In the genomic region with DNA sequence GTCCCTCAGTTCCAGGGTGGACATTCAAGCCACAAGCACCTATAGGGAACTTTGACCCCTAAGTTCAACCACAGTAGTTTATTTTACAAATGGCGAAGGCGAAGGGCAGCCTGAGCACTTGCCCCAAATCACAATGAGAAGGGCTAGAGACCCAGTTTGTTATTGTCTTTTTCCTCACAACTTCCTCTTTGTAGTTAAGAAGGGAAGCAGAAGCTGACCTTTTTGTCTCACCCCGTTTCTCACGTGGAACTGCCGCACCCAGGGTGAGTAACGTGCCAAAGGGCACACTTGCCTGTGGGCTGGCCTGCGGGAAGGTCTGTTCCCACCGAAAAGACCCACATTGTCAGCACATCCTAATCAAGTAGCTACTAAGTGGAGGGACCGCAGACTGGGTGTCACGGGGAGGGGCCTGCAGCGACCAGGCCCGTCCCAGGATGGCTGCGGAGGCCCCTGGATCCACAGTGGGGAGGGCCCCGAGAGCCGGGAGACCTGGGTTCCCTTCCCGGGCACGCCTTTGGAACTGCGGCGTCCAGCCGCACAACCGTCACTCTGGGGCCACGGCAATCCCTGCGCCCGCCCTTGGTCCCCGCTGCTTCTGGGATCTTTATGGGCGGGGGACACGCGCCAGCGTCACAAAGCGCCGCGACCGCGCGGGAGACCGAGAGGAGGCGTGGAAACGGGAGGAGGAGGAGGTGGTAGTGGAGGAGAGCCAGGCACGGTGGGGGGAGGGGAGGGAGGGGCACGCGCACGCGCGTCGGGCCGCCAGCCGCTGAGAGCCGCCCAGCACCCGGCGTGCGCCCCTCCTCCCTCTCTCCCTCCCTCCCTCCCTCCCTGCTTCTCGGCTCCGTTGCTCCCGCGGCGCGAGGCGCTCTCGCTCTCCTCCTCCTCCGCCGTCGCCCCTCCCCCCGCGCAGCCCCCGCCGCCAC, we compare ENCODE assay signal across 8 cellular contexts.
DNase-seq lines count a peak whose midpoint lies in the region; ATAC-seq and FAIRE-seq lines count a peak whose summit lies in the region.

A gene with protein sequence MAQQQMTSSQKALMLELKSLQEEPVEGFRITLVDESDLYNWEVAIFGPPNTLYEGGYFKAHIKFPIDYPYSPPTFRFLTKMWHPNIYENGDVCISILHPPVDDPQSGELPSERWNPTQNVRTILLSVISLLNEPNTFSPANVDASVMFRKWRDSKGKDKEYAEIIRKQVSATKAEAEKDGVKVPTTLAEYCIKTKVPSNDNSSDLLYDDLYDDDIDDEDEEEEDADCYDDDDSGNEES (plus strand): TSS at position 834 of the 926 bp plus-strand sequence. CDS start 598 bp downstream, outside the sequence.

- no peaks in the 10 kb centered on the region for H3K27me3 Mint-ChIP-seq in memory B cell

- H3K27ac ChIP-seq in effector memory CD4-positive, alpha-beta T cell (ENCODE audit: insufficient read depth, low read length, poor library complexity, severe bottlenecking) = peak within 1 kb of the TSS; percentile 98

- no peaks in the 10 kb centered on the region for H3K36me3 Mint-ChIP-seq in memory B cell

- H3K4me1 Mint-ChIP-seq in memory B cell = peaks cover 35% of the 10 kb centered on the region

- no peaks in the 10 kb centered on the region for H3K27me3 ChIP-seq in effector memory CD4-positive, alpha-beta T cell (replicated peaks; ENCODE audit: control insufficient read depth, insufficient read depth, low read length, poor library complexity, severe bottlenecking)

- H3K27ac Mint-ChIP-seq in memory B cell = peak within 1 kb of the TSS; percentile 98

- no peaks in the 10 kb centered on the region for H3K9me3 Mint-ChIP-seq in memory B cell

- H3K36me3 ChIP-seq in effector memory CD4-positive, alpha-beta T cell (ENCODE audit: control insufficient read depth, insufficient read depth, low read length) = no peaks in the 10 kb centered on the region

- no peak for FAIRE-seq in HTR-8/SVneo (lab: Jason Lieb, UNC)

- peaks cover 22% of the 10 kb centered on the region for H3K4me1 ChIP-seq in effector memory CD4-positive, alpha-beta T cell (ENCODE audit: control insufficient read depth, insufficient read depth, low read length, poor library complexity, severe bottlenecking)

- DNase-seq in COLO668 (lab: John Stamatoyannopoulos, UW; ENCODE audit: unreplicated experiment) = peak; percentile 95
- peak; percentile 88 for DNase-seq in HTR-8/SVneo (ENCODE audit: insufficient read length, low spot score)
- DNase-seq in NOMO-1 treated with DMSO at 0.1 percent for 48 hours (lab: John Stamatoyannopoulos, UW; ENCODE audit: unreplicated experiment) = peak; percentile 98
- DNase-seq in activated CD8-positive, alpha-beta memory T cell treated with anti-CD3 and anti-CD28 coated beads for 4 hours (ENCODE audit: low read depth in 2 of 2) = peak; percentile 86
- peak; percentile 88 to 91 (median 90) for DNase-seq in effector memory CD4-positive, alpha-beta T cell
- DNase-seq in memory B cell (ENCODE audit: low spot score in 2 of 2) = peak; percentile 82 to 86
- DNase-seq in stimulated activated CD8-positive, alpha-beta memory T cell treated with anti-CD3 and anti-CD28 coated beads, Interleukin-12 subunit alpha, Interleukin-12 subunit beta, amount 100 ng/mL, for 24 hours (ENCODE audit: extremely low read depth) = peak; percentile 86

- H3K9me3 ChIP-seq in effector memory CD4-positive, alpha-beta T cell (ENCODE audit: control insufficient read depth, low read length) = no peaks in the 10 kb centered on the region

- peak within 1 kb of the TSS; percentile 94 for H3K4me3 Mint-ChIP-seq in memory B cell

- peak; percentile 50 for ATAC-seq in GM21367 (IDR thresholded peaks at IDR 0.05; ENCODE audit: unreplicated experiment)
- peak; percentile 73 for ATAC-seq in memory B cell (ENCODE audit: low read depth)

- peak within 1 kb of the TSS; percentile 93 for H3K4me3 ChIP-seq in effector memory CD4-positive, alpha-beta T cell (ENCODE audit: insufficient read depth, low read depth, low read length, poor library complexity, severe bottlenecking)

Comparison
In these comparisons a context has a peak if more than half of its experiments do, and no peak if none do; other contexts are left out.
1. Peak in every context shown above with its lines: DNase-seq, ATAC-seq, H3K4me3 ChIP-seq and H3K27ac ChIP-seq.